10 cellular contexts compared by ENCODE assay signal in genomic region chr9:126791406-126792230, GRCh38. TPM values are rescaled to one million over a fixed set of nuclear protein-coding genes. Genes with fewer than 3 reads are reported as not detected.
A peak's percentile ranks its signal among the peaks of the same experiment; 100 is the strongest.
DNase-seq lines count a peak whose midpoint lies in the region; ATAC-seq, FAIRE-seq and TF ChIP-seq lines count a peak whose summit lies in the region.
"Had no signal": no experiment of that assay in that cellular context is flagged by ENCODE, and none has a peak within 500 bp of the region (broad histone marks: within the 10 kb centered on the region; RNA-seq: fewer than 3 reads in every experiment).

No MANE protein-coding gene starts in this region.

- no peaks in the 10 kb centered on the region for H3K36me3 ChIP-seq in spleen

- intact Hi-C loops in spleen (cut with DNase I; ENCODE audit: low total_unique reads) (no loop called here), left ventricle myocardium superior (cut with micrococcal nuclease) (no loop called here)

- FAIRE-seq in RCC 7860 (lab: Jason Lieb, UNC), result no peak

- peak overlapping the region in 1 of 8 donors; percentile 36 for H3K27ac ChIP-seq in spleen

- H3K9me3 ChIP-seq in spleen, result peaks cover 0 to 13% (median 9%) of the 10 kb centered on the region in 8 donors

- no peak for TF ChIP-seq POLR2A in spleen (IDR thresholded peaks at IDR 0.05)

- H3K4me1 ChIP-seq in spleen, result no peaks in the 10 kb centered on the region

- no peak overlapping the region for H3K4me3 ChIP-seq in fibroblast of mammary gland (ENCODE audit: control insufficient read depth, low read depth, low read length)
- H3K4me3 ChIP-seq in skeletal muscle cell (ENCODE audit: low read depth, low read length), result no peak overlapping the region
- no peak overlapping the region for H3K4me3 ChIP-seq in spleen

- TF ChIP-seq CTCF in fibroblast of mammary gland (conservative IDR thresholded peaks at IDR 0.05; ENCODE audit: control insufficient read depth, insufficient read depth, low read depth, low read length), result no peak
- TF ChIP-seq CTCF in spleen (IDR thresholded peaks at IDR 0.05 in 8 of 11, conservative IDR thresholded peaks at IDR 0.05 in 3 of 11), result no peak

- 53 to 60% (median 54%) methylated on average over 9 of the region's 9 CpGs for WGBS in spleen, 5 donors

- ATAC-seq in GM19324 (IDR thresholded peaks at IDR 0.05; ENCODE audit: low FRiP score, unreplicated experiment) (no peak), left ventricle myocardium superior (no peak)

- DNase-seq in GM03348 (ENCODE audit: low spot score) (peak; percentile 42), RCC 7860 (ENCODE audit: low spot score) (peak; percentile 39), fibroblast of mammary gland (ENCODE audit: low read depth) (peak; percentile 95), skeletal muscle cell (ENCODE audit: low read depth) (peak; percentile 74), spleen (no peak), left ventricle myocardium superior (no peak), activated gamma-delta T cell treated with Interleukin-2 at 50 U/mL for 16 hours (no peak)
- DNase-seq: endodermal cell, GOT3 had no signal

- peaks cover 0 to 61% (median 0%) of the 10 kb centered on the region in 7 donors for H3K27me3 ChIP-seq in spleen (replicated peaks in 1 of 7)

RNA-seq across cellular contexts. Expression of gene ZBTB43, which starts 13.2 kb away (rescaled TPM):
- total RNA-seq in spleen (10 to 100 TPM; 10.3 to 19.2 (median 16.0) TPM), left ventricle myocardium superior (36.6 TPM)
- 1 to 10 TPM; 1.4 to 2.5 (median 2.3) TPM for polyA plus RNA-seq in spleen

Comparison
In these comparisons a context has a peak if more than half of its experiments do, and no peak if none do; other contexts are left out.
1. DNase-seq: peak in GM03348 (single experiment), RCC 7860 (single experiment), fibroblast of mammary gland (single experiment) and skeletal muscle cell (single experiment); none in spleen (single experiment), left ventricle myocardium superior (single experiment) and activated gamma-delta T cell treated with Interleukin-2 at 50 U/mL for 16 hours (single experiment).